ENCODE assay signal across 11 cellular contexts in genomic region chr6:38701551-38701950, GRCh38. TPM values are rescaled to one million over a fixed set of nuclear protein-coding genes. Genes with fewer than 3 reads are reported as not detected.
A peak's percentile ranks its signal among the peaks of the same experiment; 100 is the strongest.
DNase-seq lines count a peak whose midpoint lies in the region; TF ChIP-seq lines count a peak whose summit lies in the region.
"Had no signal": no experiment of that assay in that cellular context is flagged by ENCODE, and none has a peak within 500 bp of the region (broad histone marks: within the 10 kb centered on the region; RNA-seq: fewer than 3 reads in every experiment).

No MANE protein-coding gene starts in this region.

- H3K4me2 ChIP-seq in MM.1S (ENCODE audit: low read depth, low read length): peak overlapping the region; percentile 8; the same call in 1 of the 2 replicates

- H3K9me2 ChIP-seq in MM.1S (replicated peaks; ENCODE audit: insufficient read depth, low read length): no peaks in the 10 kb centered on the region

- H3K4me1 Mint-ChIP-seq in T-helper 2 cell treated with Interferon-gamma antibody and Interleukin-4, amounts not matched to agents 5 μg/mL and 100 μg/mL, for 36 hours (ENCODE audit: low read depth): peaks cover 53% of the 10 kb centered on the region
- H3K4me1 Mint-ChIP-seq in brain (peaks cover 22% of the 10 kb centered on the region), nephron progenitor cell (peaks cover 8% of the 10 kb centered on the region)

- H3K9me3 ChIP-seq in MM.1S (replicated peaks; ENCODE audit: insufficient read depth, low read length): no peaks in the 10 kb centered on the region

- H3K4me3 ChIP-seq in MM.1S (ENCODE audit: low read length): no peak overlapping the region

- H4K20me1 ChIP-seq in MM.1S (ENCODE audit: insufficient read depth, low read length): no peaks in the 10 kb centered on the region

- no peaks in the 10 kb centered on the region for H3K36me3 ChIP-seq in MM.1S (replicated peaks; ENCODE audit: insufficient read depth, low read length)

- peaks cover 18% of the 10 kb centered on the region for H3K9me3 Mint-ChIP-seq in T-helper 2 cell treated with Interferon-gamma antibody and Interleukin-4, amounts not matched to agents 5 μg/mL and 100 μg/mL, for 36 hours
- H3K9me3 Mint-ChIP-seq in brain (peaks cover 22 to 35% (median 31%) of the 10 kb centered on the region in 5 experiments), nephron progenitor cell (peaks cover 59% of the 10 kb centered on the region)

- H3F3A ChIP-seq in MM.1S (ENCODE audit: insufficient read depth, low read length): peaks cover 6% of the 10 kb centered on the region; the same call in 1 of the 2 replicates

- DNase-seq in T-helper 2 cell treated with Interferon-gamma antibody and Interleukin-4, amounts not matched to agents 5 μg/mL and 100 μg/mL, for 36 hours (ENCODE audit: low spot score): no peak
- DNase-seq in T-helper 2 cell: no peak
- no peak for DNase-seq in MM.1S
- no peak for DNase-seq in nephron progenitor cell
- no peak for DNase-seq in NCI-H1092 (lab: John Stamatoyannopoulos, UW)
- DNase-seq in NCI-H82 (lab: John Stamatoyannopoulos, UW): no peak
- no peak for DNase-seq in GM19238 (ENCODE audit: insufficient read length, low spot score)
- DNase-seq: activated gamma-delta T cell, GOT3, NCI-H1105 had no signal

- H3K36me3 Mint-ChIP-seq in T-helper 2 cell treated with Interferon-gamma antibody and Interleukin-4, amounts not matched to agents 5 μg/mL and 100 μg/mL, for 36 hours (ENCODE audit: low read depth): peaks cover 44% of the 10 kb centered on the region
- peaks cover 56% of the 10 kb centered on the region for H3K36me3 Mint-ChIP-seq in brain
- peaks cover 61% of the 10 kb centered on the region for H3K36me3 Mint-ChIP-seq in nephron progenitor cell (ENCODE audit: low read depth)

- no peaks in the 10 kb centered on the region for H3K4me1 ChIP-seq in MM.1S (ENCODE audit: low read length)

- peaks cover 45% of the 10 kb centered on the region for H3K79me2 ChIP-seq in MM.1S (ENCODE audit: low read length)

- no peak overlapping the region for H3K27ac ChIP-seq in MM.1S (ENCODE audit: low read length)

- H3K27ac Mint-ChIP-seq in T-helper 2 cell treated with Interferon-gamma antibody and Interleukin-4, amounts not matched to agents 5 μg/mL and 100 μg/mL, for 36 hours: peak overlapping the region; percentile 18
- no peak overlapping the region for H3K27ac Mint-ChIP-seq in brain
- no peak overlapping the region for H3K27ac Mint-ChIP-seq in nephron progenitor cell

- peak overlapping the region; percentile 91 for H3K4me3 Mint-ChIP-seq in T-helper 2 cell treated with Interferon-gamma antibody and Interleukin-4, amounts not matched to agents 5 μg/mL and 100 μg/mL, for 36 hours
- H3K4me3 Mint-ChIP-seq in brain (peak overlapping the region; percentile 24 to 94 (median 65)), nephron progenitor cell (peak overlapping the region; percentile 91)

- TF ChIP-seq CTCF in MM.1S (IDR thresholded peaks at IDR 0.05; ENCODE audit: low read length) (no peak), brain (conservative IDR thresholded peaks at IDR 0.05) (no peak), nephron progenitor cell (IDR thresholded peaks at IDR 0.05) (no peak)

- H3K27me3 ChIP-seq in MM.1S (replicated peaks; ENCODE audit: insufficient read depth, low read length): no peaks in the 10 kb centered on the region

- H3K9ac ChIP-seq in MM.1S (ENCODE audit: low read length): no peak overlapping the region

- H2AFZ ChIP-seq in MM.1S (ENCODE audit: low read length): no peak overlapping the region

- peaks cover 2% of the 10 kb centered on the region for H3K27me3 Mint-ChIP-seq in T-helper 2 cell treated with Interferon-gamma antibody and Interleukin-4, amounts not matched to agents 5 μg/mL and 100 μg/mL, for 36 hours (ENCODE audit: low read depth)
- H3K27me3 Mint-ChIP-seq in brain (peaks cover 12% of the 10 kb centered on the region), nephron progenitor cell (ENCODE audit: low read depth, poor library complexity) (peaks cover 4% of the 10 kb centered on the region)

RNA-seq across cellular contexts. Expression of gene GLO1, which starts 1.4 kb away (rescaled TPM):
- 190 TPM for polyA plus RNA-seq in brain (ENCODE audit: insufficient read depth, low read depth, low replicate concordance)

RNA-seq across cellular contexts. Expression of gene DNAH8, which starts 13.6 kb away (rescaled TPM):
- not detected for polyA plus RNA-seq in brain (ENCODE audit: insufficient read depth, low read depth, low replicate concordance)
